1 cellular context compared by ENCODE assay signal in the genomic region with DNA sequence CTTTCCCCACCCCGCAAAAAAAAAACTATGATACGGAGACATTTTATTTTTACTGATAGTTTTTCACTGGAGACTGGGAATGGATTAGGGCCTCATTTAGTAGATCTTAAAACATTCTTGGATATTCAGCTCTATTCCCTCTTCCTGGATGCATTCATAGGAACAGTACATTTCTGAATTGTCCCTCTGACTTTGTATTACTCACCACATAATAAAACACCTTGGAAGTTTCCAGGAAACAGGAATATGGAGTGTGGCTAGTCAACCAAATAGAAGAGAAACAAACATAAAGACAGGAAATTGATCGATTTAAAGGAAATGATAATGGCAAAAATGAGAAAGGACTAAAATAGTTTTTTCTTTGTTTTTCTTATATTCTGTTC.
TF ChIP-seq lines count a peak whose summit lies in the region.

No MANE protein-coding gene starts in this region.

TF ChIP-seq in GM23338, 12 proteins besides CTCF, POLR2A, EP300 and RAD21:
- TF ChIP-seq, protein P1, sequence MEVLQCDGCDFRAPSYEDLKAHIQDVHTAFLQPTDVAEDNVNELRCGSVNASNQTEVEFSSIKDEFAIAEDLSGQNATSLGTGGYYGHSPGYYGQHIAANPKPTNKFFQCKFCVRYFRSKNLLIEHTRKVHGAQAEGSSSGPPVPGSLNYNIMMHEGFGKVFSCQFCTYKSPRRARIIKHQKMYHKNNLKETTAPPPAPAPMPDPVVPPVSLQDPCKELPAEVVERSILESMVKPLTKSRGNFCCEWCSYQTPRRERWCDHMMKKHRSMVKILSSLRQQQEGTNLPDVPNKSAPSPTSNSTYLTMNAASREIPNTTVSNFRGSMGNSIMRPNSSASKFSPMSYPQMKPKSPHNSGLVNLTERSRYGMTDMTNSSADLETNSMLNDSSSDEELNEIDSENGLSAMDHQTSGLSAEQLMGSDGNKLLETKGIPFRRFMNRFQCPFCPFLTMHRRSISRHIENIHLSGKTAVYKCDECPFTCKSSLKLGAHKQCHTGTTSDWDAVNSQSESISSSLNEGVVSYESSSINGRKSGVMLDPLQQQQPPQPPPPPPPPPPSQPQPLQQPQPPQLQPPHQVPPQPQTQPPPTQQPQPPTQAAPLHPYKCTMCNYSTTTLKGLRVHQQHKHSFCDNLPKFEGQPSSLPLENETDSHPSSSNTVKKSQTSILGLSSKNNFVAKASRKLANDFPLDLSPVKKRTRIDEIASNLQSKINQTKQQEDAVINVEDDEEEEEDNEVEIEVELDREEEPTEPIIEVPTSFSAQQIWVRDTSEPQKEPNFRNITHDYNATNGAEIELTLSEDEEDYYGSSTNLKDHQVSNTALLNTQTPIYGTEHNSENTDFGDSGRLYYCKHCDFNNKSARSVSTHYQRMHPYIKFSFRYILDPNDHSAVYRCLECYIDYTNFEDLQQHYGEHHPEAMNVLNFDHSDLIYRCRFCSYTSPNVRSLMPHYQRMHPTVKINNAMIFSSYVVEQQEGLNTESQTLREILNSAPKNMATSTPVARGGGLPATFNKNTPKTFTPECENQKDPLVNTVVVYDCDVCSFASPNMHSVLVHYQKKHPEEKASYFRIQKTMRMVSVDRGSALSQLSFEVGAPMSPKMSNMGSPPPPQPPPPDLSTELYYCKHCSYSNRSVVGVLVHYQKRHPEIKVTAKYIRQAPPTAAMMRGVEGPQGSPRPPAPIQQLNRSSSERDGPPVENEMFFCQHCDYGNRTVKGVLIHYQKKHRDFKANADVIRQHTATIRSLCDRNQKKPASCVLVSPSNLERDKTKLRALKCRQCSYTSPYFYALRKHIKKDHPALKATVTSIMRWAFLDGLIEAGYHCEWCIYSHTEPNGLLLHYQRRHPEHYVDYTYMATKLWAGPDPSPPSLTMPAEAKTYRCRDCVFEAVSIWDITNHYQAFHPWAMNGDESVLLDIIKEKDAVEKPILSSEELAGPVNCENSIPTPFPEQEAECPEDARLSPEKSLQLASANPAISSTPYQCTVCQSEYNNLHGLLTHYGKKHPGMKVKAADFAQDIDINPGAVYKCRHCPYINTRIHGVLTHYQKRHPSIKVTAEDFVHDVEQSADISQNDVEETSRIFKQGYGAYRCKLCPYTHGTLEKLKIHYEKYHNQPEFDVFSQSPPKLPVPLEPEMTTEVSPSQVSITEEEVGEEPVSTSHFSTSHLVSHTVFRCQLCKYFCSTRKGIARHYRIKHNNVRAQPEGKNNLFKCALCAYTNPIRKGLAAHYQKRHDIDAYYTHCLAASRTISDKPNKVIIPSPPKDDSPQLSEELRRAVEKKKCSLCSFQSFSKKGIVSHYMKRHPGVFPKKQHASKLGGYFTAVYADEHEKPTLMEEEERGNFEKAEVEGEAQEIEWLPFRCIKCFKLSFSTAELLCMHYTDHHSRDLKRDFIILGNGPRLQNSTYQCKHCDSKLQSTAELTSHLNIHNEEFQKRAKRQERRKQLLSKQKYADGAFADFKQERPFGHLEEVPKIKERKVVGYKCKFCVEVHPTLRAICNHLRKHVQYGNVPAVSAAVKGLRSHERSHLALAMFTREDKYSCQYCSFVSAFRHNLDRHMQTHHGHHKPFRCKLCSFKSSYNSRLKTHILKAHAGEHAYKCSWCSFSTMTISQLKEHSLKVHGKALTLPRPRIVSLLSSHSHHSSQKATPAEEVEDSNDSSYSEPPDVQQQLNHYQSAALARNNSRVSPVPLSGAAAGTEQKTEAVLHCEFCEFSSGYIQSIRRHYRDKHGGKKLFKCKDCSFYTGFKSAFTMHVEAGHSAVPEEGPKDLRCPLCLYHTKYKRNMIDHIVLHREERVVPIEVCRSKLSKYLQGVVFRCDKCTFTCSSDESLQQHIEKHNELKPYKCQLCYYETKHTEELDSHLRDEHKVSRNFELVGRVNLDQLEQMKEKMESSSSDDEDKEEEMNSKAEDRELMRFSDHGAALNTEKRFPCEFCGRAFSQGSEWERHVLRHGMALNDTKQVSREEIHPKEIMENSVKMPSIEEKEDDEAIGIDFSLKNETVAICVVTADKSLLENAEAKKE (CRISPR knock-in tag; IDR thresholded peaks at IDR 0.05), result no peak
- no peak for TF ChIP-seq EZH2 (IDR thresholded peaks at IDR 0.05; ENCODE audit: low read depth, unreplicated experiment)
- no peak for TF ChIP-seq ZNF331 (CRISPR knock-in tag; IDR thresholded peaks at IDR 0.05; ENCODE audit: low read depth)
- TF ChIP-seq EZH2phosphoT487 (IDR thresholded peaks at IDR 0.05; ENCODE audit: unreplicated experiment), result no peak
- TF ChIP-seq NANOG (IDR thresholded peaks at IDR 0.05; ENCODE audit: borderline replicate concordance), result no peak
- TF ChIP-seq POLR2AphosphoS5 (IDR thresholded peaks at IDR 0.05; ENCODE audit: low read depth), result no peak
- TF ChIP-seq STAT1 (IDR thresholded peaks at IDR 0.05; ENCODE audit: unreplicated experiment), result no peak
- no peak for TF ChIP-seq ZNF114 (CRISPR knock-in tag; IDR thresholded peaks at IDR 0.05)
- TF ChIP-seq, protein P2, sequence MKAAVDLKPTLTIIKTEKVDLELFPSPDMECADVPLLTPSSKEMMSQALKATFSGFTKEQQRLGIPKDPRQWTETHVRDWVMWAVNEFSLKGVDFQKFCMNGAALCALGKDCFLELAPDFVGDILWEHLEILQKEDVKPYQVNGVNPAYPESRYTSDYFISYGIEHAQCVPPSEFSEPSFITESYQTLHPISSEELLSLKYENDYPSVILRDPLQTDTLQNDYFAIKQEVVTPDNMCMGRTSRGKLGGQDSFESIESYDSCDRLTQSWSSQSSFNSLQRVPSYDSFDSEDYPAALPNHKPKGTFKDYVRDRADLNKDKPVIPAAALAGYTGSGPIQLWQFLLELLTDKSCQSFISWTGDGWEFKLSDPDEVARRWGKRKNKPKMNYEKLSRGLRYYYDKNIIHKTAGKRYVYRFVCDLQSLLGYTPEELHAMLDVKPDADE (IDR thresholded peaks at IDR 0.05), result no peak
- TF ChIP-seq, protein P3, sequence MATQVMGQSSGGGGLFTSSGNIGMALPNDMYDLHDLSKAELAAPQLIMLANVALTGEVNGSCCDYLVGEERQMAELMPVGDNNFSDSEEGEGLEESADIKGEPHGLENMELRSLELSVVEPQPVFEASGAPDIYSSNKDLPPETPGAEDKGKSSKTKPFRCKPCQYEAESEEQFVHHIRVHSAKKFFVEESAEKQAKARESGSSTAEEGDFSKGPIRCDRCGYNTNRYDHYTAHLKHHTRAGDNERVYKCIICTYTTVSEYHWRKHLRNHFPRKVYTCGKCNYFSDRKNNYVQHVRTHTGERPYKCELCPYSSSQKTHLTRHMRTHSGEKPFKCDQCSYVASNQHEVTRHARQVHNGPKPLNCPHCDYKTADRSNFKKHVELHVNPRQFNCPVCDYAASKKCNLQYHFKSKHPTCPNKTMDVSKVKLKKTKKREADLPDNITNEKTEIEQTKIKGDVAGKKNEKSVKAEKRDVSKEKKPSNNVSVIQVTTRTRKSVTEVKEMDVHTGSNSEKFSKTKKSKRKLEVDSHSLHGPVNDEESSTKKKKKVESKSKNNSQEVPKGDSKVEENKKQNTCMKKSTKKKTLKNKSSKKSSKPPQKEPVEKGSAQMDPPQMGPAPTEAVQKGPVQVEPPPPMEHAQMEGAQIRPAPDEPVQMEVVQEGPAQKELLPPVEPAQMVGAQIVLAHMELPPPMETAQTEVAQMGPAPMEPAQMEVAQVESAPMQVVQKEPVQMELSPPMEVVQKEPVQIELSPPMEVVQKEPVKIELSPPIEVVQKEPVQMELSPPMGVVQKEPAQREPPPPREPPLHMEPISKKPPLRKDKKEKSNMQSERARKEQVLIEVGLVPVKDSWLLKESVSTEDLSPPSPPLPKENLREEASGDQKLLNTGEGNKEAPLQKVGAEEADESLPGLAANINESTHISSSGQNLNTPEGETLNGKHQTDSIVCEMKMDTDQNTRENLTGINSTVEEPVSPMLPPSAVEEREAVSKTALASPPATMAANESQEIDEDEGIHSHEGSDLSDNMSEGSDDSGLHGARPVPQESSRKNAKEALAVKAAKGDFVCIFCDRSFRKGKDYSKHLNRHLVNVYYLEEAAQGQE (IDR thresholded peaks at IDR 0.05; ENCODE audit: unreplicated experiment), result no peak
- TF ChIP-seq JUNB (IDR thresholded peaks at IDR 0.05; ENCODE audit: unreplicated experiment), result no peak
- no peak for TF ChIP-seq CREB1 (CRISPR knock-in tag; IDR thresholded peaks at IDR 0.05; ENCODE audit: low read depth)
TF ChIP-seq in GM23338: peak in this region for 0.
